ENCODE assay signal across 9 cellular contexts in the genomic region with DNA sequence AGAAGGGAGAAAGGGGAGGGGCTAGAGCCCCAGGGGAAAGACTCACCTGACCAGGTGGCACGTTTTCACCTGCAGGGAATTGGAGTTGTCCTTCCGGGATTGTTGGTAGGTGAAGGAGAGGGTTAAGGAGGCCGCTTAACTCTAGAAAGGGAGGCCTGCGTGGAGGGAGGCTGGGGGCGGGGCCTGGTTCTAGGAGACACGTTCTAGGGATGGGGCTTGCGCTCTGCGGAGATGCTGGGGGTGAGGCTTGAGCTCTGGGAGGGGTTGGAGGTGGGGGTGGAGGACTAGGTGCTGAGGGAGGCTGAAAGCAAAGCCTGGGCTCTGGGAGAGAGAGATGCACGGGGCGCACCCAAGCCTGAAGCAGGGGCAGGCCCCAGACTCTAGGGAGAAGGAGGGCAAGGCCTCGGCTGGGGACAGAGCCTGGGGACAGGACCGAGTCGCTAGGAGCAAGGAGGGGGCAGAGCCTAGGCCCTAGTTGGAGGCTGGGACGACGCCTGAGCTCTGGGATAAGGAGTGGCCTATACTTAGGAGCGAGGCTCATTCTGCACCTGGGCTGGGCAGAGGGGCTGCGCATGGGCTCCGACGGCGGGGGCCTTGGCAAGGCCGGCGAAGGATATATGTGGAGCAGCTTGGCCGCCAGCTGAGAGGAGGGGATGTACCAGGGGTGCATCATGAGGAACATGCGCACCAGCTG. TPM values are rescaled to one million over a fixed set of nuclear protein-coding genes. Genes with fewer than 3 reads are reported as not detected.
DNase-seq lines count a peak whose midpoint lies in the region; ATAC-seq and TF ChIP-seq lines count a peak whose summit lies in the region.
"Had no signal": no experiment of that assay in that cellular context is flagged by ENCODE, and none has a peak within 500 bp of the region (broad histone marks: within the 10 kb centered on the region; RNA-seq: fewer than 3 reads in every experiment).

No MANE protein-coding gene starts in this region.

- no peaks in the 10 kb centered on the region for H3K27me3 Mint-ChIP-seq in natural killer cell (ENCODE audit: low read depth in 2 of 2)

- intact Hi-C loops in natural killer cell (cut with micrococcal nuclease): loop anchor here (5.0 kb wide), 1 partner anchor 71 kb away; a partner anchor contains a TSS

- DNase-seq in HL-60 (ENCODE audit: low read depth in 1 of 2, low spot score in 1 of 2): no peak
- DNase-seq in coronary artery (ENCODE audit: low spot score): no peak
- no peak for DNase-seq in natural killer cell
- DNase-seq in stimulated activated CD4-positive, alpha-beta T cell treated with anti-CD3 and anti-CD28 coated beads, Interleukin-4, amount 100 ng/mL, for 4 hours: no peak
- DNase-seq in NCI-H748 treated with DMSO at 0.1 percent for 48 hours (lab: John Stamatoyannopoulos, UW): no peak

- H3K36me3 ChIP-seq in BLaER1 treated with 17β-estradiol and CSF1 and Interleukin-3, amounts not matched to agents 10 nM and 100 nM: peaks cover 9 to 56% (median 47%) of the 10 kb centered on the region in 11 experiments

- H3K4me1 Mint-ChIP-seq in natural killer cell: peaks cover 31 to 59% of the 10 kb centered on the region in 2 donors

- H3K36me3 Mint-ChIP-seq in natural killer cell: no peaks in the 10 kb centered on the region

- no peaks in the 10 kb centered on the region for H3K9me3 Mint-ChIP-seq in natural killer cell

- peak overlapping the region; percentile 67 to 91 (median 74) for H3K4me3 ChIP-seq in BLaER1 treated with 17β-estradiol and CSF1 and Interleukin-3, amounts not matched to agents 10 nM and 100 nM
- peak overlapping the region; percentile 85 for H3K4me3 ChIP-seq in HL-60 (replicated peaks; ENCODE audit: insufficient read depth, low read length)
- peak overlapping the region; percentile 76 for H3K4me3 ChIP-seq in coronary artery

- peak overlapping the region; percentile 88 for H3K4me3 Mint-ChIP-seq in natural killer cell

- TF ChIP-seq CTCF in HL-60 (IDR thresholded peaks at IDR 0.05; ENCODE audit: insufficient read depth, low read length): no peak
- TF ChIP-seq CTCF in coronary artery (IDR thresholded peaks at IDR 0.05): no peak
- no peak for TF ChIP-seq CTCF in natural killer cell (IDR thresholded peaks at IDR 0.05)

- H3K9me3 ChIP-seq in BLaER1 treated with 17β-estradiol and CSF1 and Interleukin-3, amounts not matched to agents 10 nM and 100 nM (replicated peaks in 1 of 11): no peaks in the 10 kb centered on the region

- H3K4me1 ChIP-seq in BLaER1 treated with 17β-estradiol and CSF1 and Interleukin-3, amounts not matched to agents 10 nM and 100 nM: peaks cover 27 to 56% (median 43%) of the 10 kb centered on the region in 10 experiments

- no peaks in the 10 kb centered on the region for H3K27me3 ChIP-seq in BLaER1 treated with 17β-estradiol and CSF1 and Interleukin-3, amounts not matched to agents 10 nM and 100 nM
- no peaks in the 10 kb centered on the region for H3K27me3 ChIP-seq in HL-60 (ENCODE audit: insufficient read depth, poor library complexity, severe bottlenecking)

- peak overlapping the region in 8 of 11 experiments; percentile 97 to 100 (median 99); a peak in 14 of 22 replicates for H3K27ac ChIP-seq in BLaER1 treated with 17β-estradiol and CSF1 and Interleukin-3, amounts not matched to agents 10 nM and 100 nM
- peak overlapping the region; percentile 99; the same call in 1 of the 2 replicates for H3K27ac ChIP-seq in HL-60 (replicated peaks)
- peak overlapping the region; percentile 91 to 99 for H3K27ac ChIP-seq in coronary artery

- H4K20me1 ChIP-seq in BLaER1 treated with 17β-estradiol and CSF1 and Interleukin-3, amounts not matched to agents 10 nM and 100 nM: peaks cover 0 to 59% (median 37%) of the 10 kb centered on the region in 11 experiments; a peak in 16 of 22 replicates

- H3K4me2 ChIP-seq in BLaER1 treated with 17β-estradiol and CSF1 and Interleukin-3, amounts not matched to agents 10 nM and 100 nM: peak overlapping the region; percentile 89 to 100 (median 98)

- ATAC-seq in natural killer cell: no peak
- no peak for ATAC-seq in HG03469 (IDR thresholded peaks at IDR 0.05; ENCODE audit: unreplicated experiment)
- ATAC-seq in GM18861 (IDR thresholded peaks at IDR 0.05; ENCODE audit: unreplicated experiment): no peak

- H3K9ac ChIP-seq in BLaER1 treated with 17β-estradiol and CSF1 and Interleukin-3, amounts not matched to agents 10 nM and 100 nM: peak overlapping the region; percentile 81 to 97 (median 93)

- peak overlapping the region; percentile 74 to 79 for H3K27ac Mint-ChIP-seq in natural killer cell

RNA-seq across cellular contexts. Expression of a gene that starts 2.4 kb away (rescaled TPM):
- total RNA-seq in natural killer cell: 100 to 1,000 TPM; 371 to 417 (median 394) TPM
- total RNA-seq: epithelial cell of proximal tubule had no signal

RNA-seq across cellular contexts. Expression of a gene that starts 18.2 kb away (rescaled TPM):
- total RNA-seq in natural killer cell: 1 to 10 TPM; 4.1 to 8.4 (median 6.1) TPM
- total RNA-seq: epithelial cell of proximal tubule had no signal

RNA-seq across cellular contexts. Expression of a gene that starts 18.5 kb away (rescaled TPM):
- 1 to 10 TPM; 2.9 to 9.6 (median 7.7) TPM for total RNA-seq in natural killer cell
- total RNA-seq: epithelial cell of proximal tubule had no signal

RNA-seq across cellular contexts. Expression of a gene that starts 36.8 kb away (rescaled TPM):
- 100 to 1,000 TPM; 841 to 864 (median 845) TPM for total RNA-seq in natural killer cell
